In the genomic region with DNA sequence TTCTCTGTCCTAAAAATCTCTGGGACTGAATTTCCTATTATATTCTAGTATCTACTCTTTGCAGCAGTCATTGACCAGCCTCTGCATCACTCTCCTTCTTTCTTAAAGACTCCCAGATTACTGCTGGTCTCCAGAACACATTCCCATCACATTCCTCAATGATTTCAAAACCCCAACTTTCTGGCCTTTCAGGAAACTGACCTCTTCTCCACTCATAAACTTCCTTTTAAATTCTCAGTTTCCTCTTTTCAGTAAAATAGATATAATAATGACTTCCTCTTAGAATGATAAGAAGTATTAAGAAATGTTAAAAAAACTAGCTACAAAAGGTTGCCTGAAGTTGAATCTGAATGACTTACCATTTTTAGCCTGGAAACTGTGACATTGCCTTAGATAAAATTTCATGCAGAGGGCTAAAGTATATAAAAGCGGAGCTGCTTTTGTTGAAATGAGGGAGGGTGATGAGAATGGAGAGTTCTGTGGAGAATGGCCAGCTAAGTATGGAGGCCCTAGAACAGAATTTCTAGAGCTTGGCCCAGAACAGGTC, we compare ENCODE assay signal across 2 cellular contexts.
TF ChIP-seq lines count a peak whose summit lies in the region.

No MANE protein-coding gene starts in this region.

TF ChIP-seq in liver, 16 proteins besides CTCF, POLR2A, EP300 and RAD21 (continued from another document):
- TF ChIP-seq, protein P1, sequence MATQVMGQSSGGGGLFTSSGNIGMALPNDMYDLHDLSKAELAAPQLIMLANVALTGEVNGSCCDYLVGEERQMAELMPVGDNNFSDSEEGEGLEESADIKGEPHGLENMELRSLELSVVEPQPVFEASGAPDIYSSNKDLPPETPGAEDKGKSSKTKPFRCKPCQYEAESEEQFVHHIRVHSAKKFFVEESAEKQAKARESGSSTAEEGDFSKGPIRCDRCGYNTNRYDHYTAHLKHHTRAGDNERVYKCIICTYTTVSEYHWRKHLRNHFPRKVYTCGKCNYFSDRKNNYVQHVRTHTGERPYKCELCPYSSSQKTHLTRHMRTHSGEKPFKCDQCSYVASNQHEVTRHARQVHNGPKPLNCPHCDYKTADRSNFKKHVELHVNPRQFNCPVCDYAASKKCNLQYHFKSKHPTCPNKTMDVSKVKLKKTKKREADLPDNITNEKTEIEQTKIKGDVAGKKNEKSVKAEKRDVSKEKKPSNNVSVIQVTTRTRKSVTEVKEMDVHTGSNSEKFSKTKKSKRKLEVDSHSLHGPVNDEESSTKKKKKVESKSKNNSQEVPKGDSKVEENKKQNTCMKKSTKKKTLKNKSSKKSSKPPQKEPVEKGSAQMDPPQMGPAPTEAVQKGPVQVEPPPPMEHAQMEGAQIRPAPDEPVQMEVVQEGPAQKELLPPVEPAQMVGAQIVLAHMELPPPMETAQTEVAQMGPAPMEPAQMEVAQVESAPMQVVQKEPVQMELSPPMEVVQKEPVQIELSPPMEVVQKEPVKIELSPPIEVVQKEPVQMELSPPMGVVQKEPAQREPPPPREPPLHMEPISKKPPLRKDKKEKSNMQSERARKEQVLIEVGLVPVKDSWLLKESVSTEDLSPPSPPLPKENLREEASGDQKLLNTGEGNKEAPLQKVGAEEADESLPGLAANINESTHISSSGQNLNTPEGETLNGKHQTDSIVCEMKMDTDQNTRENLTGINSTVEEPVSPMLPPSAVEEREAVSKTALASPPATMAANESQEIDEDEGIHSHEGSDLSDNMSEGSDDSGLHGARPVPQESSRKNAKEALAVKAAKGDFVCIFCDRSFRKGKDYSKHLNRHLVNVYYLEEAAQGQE (IDR thresholded peaks at IDR 0.05) = peak; percentile 7
- TF ChIP-seq FOXA2 (IDR thresholded peaks at IDR 0.05) (no peak), EGR1 (IDR thresholded peaks at IDR 0.05; ENCODE audit: low read depth in 2 of 2) (no peak), RXRA (IDR thresholded peaks at IDR 0.05) (peak; percentile 17 to 49)
- TF ChIP-seq, protein P2, sequence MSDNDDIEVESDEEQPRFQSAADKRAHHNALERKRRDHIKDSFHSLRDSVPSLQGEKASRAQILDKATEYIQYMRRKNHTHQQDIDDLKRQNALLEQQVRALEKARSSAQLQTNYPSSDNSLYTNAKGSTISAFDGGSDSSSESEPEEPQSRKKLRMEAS (IDR thresholded peaks at IDR 0.05) = peak; percentile 10

TF ChIP-seq in HepG2, 621 proteins besides CTCF, POLR2A, EP300 and RAD21 (continued from another document):
- TF ChIP-seq ZNF562 (CRISPR knock-in tag; IDR thresholded peaks at IDR 0.05; ENCODE audit: borderline replicate concordance) = no peak
- no peak for TF ChIP-seq GTF2F1 (IDR thresholded peaks at IDR 0.05; ENCODE audit: low read length)
- no peak for TF ChIP-seq ZNF577 (CRISPR knock-in tag; IDR thresholded peaks at IDR 0.05; ENCODE audit: borderline replicate concordance, low read depth)
- TF ChIP-seq, protein P3, sequence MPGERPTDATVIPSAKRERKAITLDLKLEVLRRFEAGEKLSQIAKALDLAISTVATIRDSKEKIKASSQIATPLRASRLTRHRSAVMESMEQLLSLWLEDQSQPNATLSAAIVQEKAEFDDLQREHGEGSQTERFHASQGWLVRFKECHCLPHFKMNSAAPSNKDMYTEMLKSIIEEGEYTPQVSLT (CRISPR knock-in tag; IDR thresholded peaks at IDR 0.05; ENCODE audit: borderline replicate concordance, low read depth) = no peak
- TF ChIP-seq HNRNPUL1 (IDR thresholded peaks at IDR 0.05; ENCODE audit: low read depth, low read length) = no peak
- no peak for TF ChIP-seq ZNF552 (CRISPR knock-in tag; IDR thresholded peaks at IDR 0.05; ENCODE audit: borderline replicate concordance)
